ENCODE assay signal across 8 cellular contexts in genomic region chr16:56609463-56609921, GRCh38. TPM values are rescaled to one million over a fixed set of nuclear protein-coding genes. Genes with fewer than 3 reads are reported as not detected.
DNase-seq lines count a peak whose midpoint lies in the region; ATAC-seq and TF ChIP-seq lines count a peak whose summit lies in the region.

No MANE protein-coding gene starts in this region.

- WGBS in adipose tissue, 3 donors: 0 to 1% (median 0%) methylated on average over 6 of the region's 6 CpGs
- 0 to 1% (median 0%) methylated on average over 6 of the region's 6 CpGs for WGBS in spleen, 5 donors

- H3K36me3 ChIP-seq in BLaER1 treated with 17β-estradiol and CSF1 and Interleukin-3, amounts not matched to agents 10 nM and 100 nM: no peaks in the 10 kb centered on the region
- no peaks in the 10 kb centered on the region for H3K36me3 ChIP-seq in spleen

- peak overlapping the region; percentile 58 to 73 (median 64) for H3K4me3 ChIP-seq in BLaER1 treated with 17β-estradiol and CSF1 and Interleukin-3, amounts not matched to agents 10 nM and 100 nM
- H3K4me3 ChIP-seq in spleen: peak overlapping the region; percentile 37 to 75 (median 61)

- peak overlapping the region; percentile 96 to 100 (median 99) for H3K4me2 ChIP-seq in BLaER1 treated with 17β-estradiol and CSF1 and Interleukin-3, amounts not matched to agents 10 nM and 100 nM

- ATAC-seq in GM19351 (IDR thresholded peaks at IDR 0.05; ENCODE audit: unreplicated experiment): peak; percentile 48

- 0 out of 22 replicates have a peak, but pooled peaks cover 0 to 6% (median 0%) of the 10 kb centered on the region in 11 experiments for H4K20me1 ChIP-seq in BLaER1 treated with 17β-estradiol and CSF1 and Interleukin-3, amounts not matched to agents 10 nM and 100 nM

- peaks cover 42 to 54% (median 48%) of the 10 kb centered on the region in 10 experiments for H3K4me1 ChIP-seq in BLaER1 treated with 17β-estradiol and CSF1 and Interleukin-3, amounts not matched to agents 10 nM and 100 nM
- H3K4me1 ChIP-seq in spleen: peaks cover 24 to 65% (median 47%) of the 10 kb centered on the region in 6 donors

- peak overlapping the region; percentile 51 to 76 (median 68); a peak in 20 of 22 replicates for H3K9ac ChIP-seq in BLaER1 treated with 17β-estradiol and CSF1 and Interleukin-3, amounts not matched to agents 10 nM and 100 nM

- DNase-seq in HUDEP-2 (lab: John Stamatoyannopoulos, UW; ENCODE audit: unreplicated experiment in 76 of 76) (peak in 61 of 76 experiments; percentile 10 to 66 (median 40)), SW 1271 (lab: John Stamatoyannopoulos, UW) (peak; percentile 45 to 69), hippocampal formation (lab: John Stamatoyannopoulos, UW) (peak; percentile 46 to 47), spleen (peak; percentile 84), NCI-H774 (lab: John Stamatoyannopoulos, UW) (no peak)

- TF ChIP-seq CTCF in spleen (IDR thresholded peaks at IDR 0.05 in 8 of 11, conservative IDR thresholded peaks at IDR 0.05 in 3 of 11): peak in 2 of 11 experiments; percentile 7 to 12

- no peaks in the 10 kb centered on the region for H3K9me3 ChIP-seq in BLaER1 treated with 17β-estradiol and CSF1 and Interleukin-3, amounts not matched to agents 10 nM and 100 nM (replicated peaks in 1 of 11)
- no peaks in the 10 kb centered on the region for H3K9me3 ChIP-seq in spleen

- peak overlapping the region; percentile 12 to 81 (median 58); a peak in 16 of 22 replicates for H3K27ac ChIP-seq in BLaER1 treated with 17β-estradiol and CSF1 and Interleukin-3, amounts not matched to agents 10 nM and 100 nM
- H3K27ac ChIP-seq in adipose tissue (ENCODE audit: low read depth, low read length) (peak overlapping the region; percentile 36), spleen (peak overlapping the region; percentile 78 to 96 (median 89))

- TF ChIP-seq POLR2A in spleen (IDR thresholded peaks at IDR 0.05): peak in 1 of 3 donors; percentile 32

- intact Hi-C loops in spleen (cut with DNase I; ENCODE audit: low total_unique reads): loop anchor here (10.0 kb wide), 2 partner anchors 75 to 95 kb away; partner anchors contain the start of gene MT1X

- H3K27me3 ChIP-seq in BLaER1 treated with 17β-estradiol and CSF1 and Interleukin-3, amounts not matched to agents 10 nM and 100 nM: peaks cover 0 to under 1% (median 0%) of the 10 kb centered on the region in 11 experiments; a peak in 1 of 22 replicates
- H3K27me3 ChIP-seq in spleen (replicated peaks in 1 of 7): no peaks in the 10 kb centered on the region

RNA-seq across cellular contexts. Expression of gene MT2A, which starts 1.1 kb away (rescaled TPM):
- polyA plus RNA-seq in adipose tissue: 1,000 to 10,000 TPM in 2 of 3 donors, 100 to 1,000 TPM in 1; 558 to 7,150 (median 3,647) TPM
- total RNA-seq in spleen: 10 to 100 TPM; 25.3 to 96.9 (median 43.8) TPM
- 100 to 1,000 TPM in 2 of 3 donors, 10 to 100 TPM in 1; 73.3 to 176 (median 112) TPM for polyA plus RNA-seq in spleen

RNA-seq across cellular contexts. Expression of gene MT1E, which starts 16.1 kb away (rescaled TPM):
- polyA plus RNA-seq in adipose tissue (1,000 to 10,000 TPM in 2 of 3 donors, 100 to 1,000 TPM in 1; 256 to 2,506 (median 1,432) TPM), spleen (10 to 100 TPM; 21.0 to 34.0 (median 33.0) TPM)
- 10 to 100 TPM in 6 of 7 donors, 1 to 10 TPM in 1; 2.5 to 49.6 (median 19.7) TPM for total RNA-seq in spleen

RNA-seq across cellular contexts. Expression of gene MT3, which starts 20.2 kb away (rescaled TPM):
- polyA plus RNA-seq in adipose tissue (1 to 10 TPM in 2 of 3 donors, under 1 TPM in 1; 0.91 to 2.7 (median 1.8) TPM), spleen (10 to 100 TPM in 1 of 3 donors, 1 to 10 TPM in 1, not detected in 1; 1.5 to 11.5 TPM)
- total RNA-seq in spleen: under 1 TPM in 1 of 7 donors, not detected in 6; 0.77 TPM

RNA-seq across cellular contexts. Expression of gene MT1M, which starts 23.0 kb away (rescaled TPM):
- 1,000 to 10,000 TPM in 1 of 3 donors, 100 to 1,000 TPM in 2; 108 to 1,265 (median 551) TPM for polyA plus RNA-seq in adipose tissue
- 1 to 10 TPM in 6 of 7 donors, under 1 TPM in 1; 0.44 to 6.1 (median 3.5) TPM for total RNA-seq in spleen
- 10 to 100 TPM in 1 of 3 donors, 1 to 10 TPM in 1, under 1 TPM in 1; 0.93 to 11.8 (median 7.6) TPM for polyA plus RNA-seq in spleen

RNA-seq across cellular contexts. Expression of gene MT1A, which starts 29.0 kb away (rescaled TPM):
- polyA plus RNA-seq in adipose tissue (1,000 to 10,000 TPM in 2 of 3 donors, 100 to 1,000 TPM in 1; 259 to 2,112 (median 1,254) TPM), spleen (10 to 100 TPM in 1 of 3 donors, 1 to 10 TPM in 2; 1.1 to 14.2 (median 8.5) TPM)
- total RNA-seq in spleen: 10 to 100 TPM in 1 of 7 donors, 1 to 10 TPM in 2, not detected in 4; 1.5 to 27.3 (median 1.5) TPM

Comparison
In these comparisons a context has a peak if more than half of its experiments do, and no peak if none do; other contexts are left out.
1. H3K27ac ChIP-seq: peak in every context shown above with its lines; median percentile 89 in spleen; 58 in BLaER1 treated with 17β-estradiol and CSF1 and Interleukin-3, amounts not matched to agents 10 nM and 100 nM; 36 in adipose tissue.
2. RNA of gene MT1E, which starts 16.1 kb away (polyA plus RNA-seq): 256 to 2,506 TPM in adipose tissue; 21.0 to 34.0 TPM in spleen; every median in the first group is over 4 times any median in the second.